ENCODE assay signal across 8 cellular contexts in the genomic region with DNA sequence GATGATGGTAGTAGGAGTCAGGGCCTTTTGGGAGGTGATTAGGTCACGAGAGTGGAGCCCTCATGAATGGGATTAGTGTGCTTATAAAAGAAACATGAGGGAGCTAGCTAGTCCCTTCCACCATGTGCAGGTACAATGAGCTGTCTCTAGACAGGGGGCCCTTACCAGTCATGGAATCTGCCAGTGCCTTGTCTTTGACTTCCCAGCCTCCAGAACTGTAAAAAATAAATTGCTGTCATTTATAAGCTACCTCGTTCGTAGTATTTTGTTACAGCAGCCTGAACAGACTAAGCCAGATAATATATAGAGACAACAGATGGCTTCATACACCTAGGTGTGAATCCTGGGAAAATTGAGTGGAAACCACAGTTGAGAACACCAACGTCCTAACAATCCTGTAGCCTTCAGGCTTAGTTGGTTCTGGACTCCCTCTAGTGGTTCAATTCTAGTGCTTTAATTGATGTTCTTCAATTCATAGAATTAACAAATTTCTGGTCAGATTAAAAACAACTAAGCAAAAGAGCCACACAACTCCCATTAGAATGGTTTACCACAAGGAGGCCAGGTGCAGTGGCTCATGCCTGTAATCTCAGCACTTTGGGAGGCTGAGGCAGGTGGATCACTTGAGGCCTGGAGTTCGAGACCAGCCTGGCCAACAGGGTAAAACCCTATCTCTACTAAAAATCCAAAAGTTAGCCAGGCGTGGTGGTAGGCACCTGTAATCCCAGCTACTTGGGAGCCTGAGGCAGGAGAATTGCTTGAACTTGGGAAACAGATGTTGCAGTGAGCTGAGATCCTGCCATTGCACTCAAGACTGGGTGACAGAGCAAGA.
DNase-seq lines count a peak whose midpoint lies in the region; ATAC-seq and TF ChIP-seq lines count a peak whose summit lies in the region.

No MANE protein-coding gene starts in this region.

- peak; percentile 69 to 71 for DNase-seq in AML-193 (lab: John Stamatoyannopoulos, UW)
- DNase-seq in GM13977 (ENCODE audit: low spot score) = peak; percentile 30
- peak; percentile 74 for DNase-seq in NCI-H69 (lab: John Stamatoyannopoulos, UW)
- no peak for DNase-seq in central memory CD8-positive, alpha-beta T cell (ENCODE audit: low spot score in 2 of 2)
- peak; percentile 73 for DNase-seq in midbrain (lab: John Stamatoyannopoulos, UW)
- DNase-seq in stimulated activated effector memory CD8-positive, alpha-beta T cell treated with anti-CD3 and anti-CD28 coated beads, Interleukin-12 subunit alpha, Interleukin-12 subunit beta, amount 100 ng/mL, for 72 hours (ENCODE audit: low spot score in 2 of 2) = no peak

- no peak for ATAC-seq in central memory CD8-positive, alpha-beta T cell (replicated peaks; ENCODE audit: extremely low read depth, poor library complexity, severe bottlenecking)
- no peak for ATAC-seq in GM21576 (IDR thresholded peaks at IDR 0.05; ENCODE audit: unreplicated experiment)
- no peak for ATAC-seq in stimulated activated effector memory CD8-positive, alpha-beta T cell treated with anti-CD3 and anti-CD28 coated beads, Interleukin-12 subunit alpha, Interleukin-12 subunit beta, amount 100 ng/mL, for 72 hours
- ATAC-seq in GM18858 (IDR thresholded peaks at IDR 0.05; ENCODE audit: unreplicated experiment) = no peak

- peaks cover 11% of the 10 kb centered on the region for H3K36me3 Mint-ChIP-seq in central memory CD8-positive, alpha-beta T cell (ENCODE audit: insufficient read depth)
- peaks cover 6% of the 10 kb centered on the region for H3K36me3 Mint-ChIP-seq in stimulated activated effector memory CD8-positive, alpha-beta T cell treated with anti-CD3 and anti-CD28 coated beads, Interleukin-12 subunit alpha, Interleukin-12 subunit beta, amount 100 ng/mL, for 72 hours

- in situ Hi-C loops in GM13977 (cut with MboI; ENCODE audit: low pct_unique_long_range_greater_than_20kb, low sequenced_read_pairs, unreplicated experiment) = loop anchor here (5.0 to 25.0 kb wide), 2 partner anchors 92 to 187 kb away; no protein-coding TSS in a partner anchor

- H3K27ac Mint-ChIP-seq in central memory CD8-positive, alpha-beta T cell (ENCODE audit: low read depth) = no peak overlapping the region
- H3K27ac Mint-ChIP-seq in stimulated activated effector memory CD8-positive, alpha-beta T cell treated with anti-CD3 and anti-CD28 coated beads, Interleukin-12 subunit alpha, Interleukin-12 subunit beta, amount 100 ng/mL, for 72 hours = no peak overlapping the region

- TF ChIP-seq CTCF in GM13977 (IDR thresholded peaks at IDR 0.05; ENCODE audit: extremely low read depth, insufficient read depth, missing control alignments) = peak; percentile 64

- H3K9me3 Mint-ChIP-seq in central memory CD8-positive, alpha-beta T cell = no peaks in the 10 kb centered on the region
- no peaks in the 10 kb centered on the region for H3K9me3 Mint-ChIP-seq in stimulated activated effector memory CD8-positive, alpha-beta T cell treated with anti-CD3 and anti-CD28 coated beads, Interleukin-12 subunit alpha, Interleukin-12 subunit beta, amount 100 ng/mL, for 72 hours

- peaks cover 13% of the 10 kb centered on the region for H3K4me1 Mint-ChIP-seq in central memory CD8-positive, alpha-beta T cell
- H3K4me1 Mint-ChIP-seq in stimulated activated effector memory CD8-positive, alpha-beta T cell treated with anti-CD3 and anti-CD28 coated beads, Interleukin-12 subunit alpha, Interleukin-12 subunit beta, amount 100 ng/mL, for 72 hours = peaks cover 7% of the 10 kb centered on the region

- peak overlapping the region; percentile 13 for H3K4me3 Mint-ChIP-seq in central memory CD8-positive, alpha-beta T cell
- no peak overlapping the region for H3K4me3 Mint-ChIP-seq in stimulated activated effector memory CD8-positive, alpha-beta T cell treated with anti-CD3 and anti-CD28 coated beads, Interleukin-12 subunit alpha, Interleukin-12 subunit beta, amount 100 ng/mL, for 72 hours

- H3K27me3 Mint-ChIP-seq in central memory CD8-positive, alpha-beta T cell = peaks cover 33% of the 10 kb centered on the region

Comparison
In these comparisons a context has a peak if more than half of its experiments do, and no peak if none do; other contexts are left out.
1. DNase-seq: peak in AML-193 (2 of 2), GM13977 (single experiment), NCI-H69 (single experiment) and midbrain (single experiment); none in central memory CD8-positive, alpha-beta T cell (0 of 2) and stimulated activated effector memory CD8-positive, alpha-beta T cell treated with anti-CD3 and anti-CD28 coated beads, Interleukin-12 subunit alpha, Interleukin-12 subunit beta, amount 100 ng/mL, for 72 hours (0 of 2).